26 cellular contexts compared by ENCODE assay signal in genomic region chr3:62798000-62798399, GRCh38.
A peak's percentile ranks its signal among the peaks of the same experiment; 100 is the strongest.
DNase-seq lines count a peak whose midpoint lies in the region; ATAC-seq, FAIRE-seq and TF ChIP-seq lines count a peak whose summit lies in the region.
"Had no signal": no experiment of that assay in that cellular context is flagged by ENCODE, and none has a peak within 500 bp of the region (broad histone marks: within the 10 kb centered on the region; RNA-seq: fewer than 3 reads in every experiment).

No MANE protein-coding gene starts in this region.

- H3K27me3 ChIP-seq in GM23338 (ENCODE audit: insufficient read depth) (no peaks in the 10 kb centered on the region), H1 (replicated peaks in 1 of 4; ENCODE audit: control insufficient read depth in 3 of 4, extremely low read depth in 1 of 4, insufficient read depth in 3 of 4, low read length in 3 of 4) (no peaks in the 10 kb centered on the region), small intestine (ENCODE audit: control insufficient read depth in 2 of 2, insufficient read depth in 2 of 2, low read length in 2 of 2) (no peaks in the 10 kb centered on the region), stomach (no peaks in the 10 kb centered on the region)
- H3K27me3 ChIP-seq: SJCRH30 had no signal

- peak overlapping the region; percentile 35; the same call in 1 of the 2 replicates for H2BK12ac ChIP-seq in H1 (ENCODE audit: low read depth, low read length)

- no peaks in the 10 kb centered on the region for H3K79me1 ChIP-seq in H1 (ENCODE audit: low read depth, low read length)

- WGBS in H1 (ENCODE audit: extremely low coverage in 1 of 2, insufficient coverage in 1 of 2, insufficient read length in 1 of 2, insufficient replicate concordance in 2 of 2, low coverage in 1 of 2, low lambda C conversion rate in 2 of 2, missing lambda C conversion rate in 1 of 2), 2 experiments, result 93% methylated on average over 3 of the region's 3 CpGs; no CpG with 5 or more reads in 1 of the 2 experiments
- 6 to 20% (median 16%) methylated on average over 3 of the region's 3 CpGs for WGBS in small intestine, 3 donors
- WGBS in stomach, 5 donors, result 6 to 16% (median 8%) methylated on average over 3 of the region's 3 CpGs

- H3K4me1 Mint-ChIP-seq in GM23338, result peaks cover 30% of the 10 kb centered on the region
- H3K4me1 Mint-ChIP-seq: B cell had no signal

- intact Hi-C loops in stomach (cut with DNase I; ENCODE audit: low total_unique reads), result no loop called here

- no peak overlapping the region for H3K18ac ChIP-seq in H1 (ENCODE audit: extremely low read depth, low read length)

- TF ChIP-seq POLR2A in H1 (IDR thresholded peaks at IDR 0.05; ENCODE audit: control extremely low read depth in 1 of 2, low read depth in 2 of 2, low read length in 2 of 2) (no peak), stomach (IDR thresholded peaks at IDR 0.05) (no peak)

- TF ChIP-seq RAD21 in H1 (IDR thresholded peaks at IDR 0.05 in 1 of 2, conservative IDR thresholded peaks at IDR 0.05 in 1 of 2; ENCODE audit: low read depth in 2 of 2, low read length in 2 of 2), result no peak

- TF ChIP-seq EP300 in H1 (IDR thresholded peaks at IDR 0.05; ENCODE audit: borderline replicate concordance in 1 of 2, low read depth in 2 of 2, low read length in 2 of 2), result no peak
- no peak for TF ChIP-seq EP300 in stomach (IDR thresholded peaks at IDR 0.05)

- no peaks in the 10 kb centered on the region for H3K23me2 ChIP-seq in H1 (ENCODE audit: low read depth, low read length)

- no peak overlapping the region for H4K5ac ChIP-seq in H1 (ENCODE audit: insufficient read length, low read depth, low read length)

- POLR2A ChIA-PET in H1 (lab: Charles Lee; ENCODE audit: partially characterized antibody), result no interaction called here

- H3K9me3 ChIP-seq in H1 (ENCODE audit: insufficient read depth in 2 of 2, low read depth in 1 of 2, low read length in 1 of 2) (no peaks in the 10 kb centered on the region), small intestine (ENCODE audit: control insufficient read depth, low read depth) (no peaks in the 10 kb centered on the region), stomach (no peaks in the 10 kb centered on the region)
- H3K9me3 ChIP-seq: Caco-2, SJCRH30 had no signal

- no peak overlapping the region for H2BK15ac ChIP-seq in H1 (ENCODE audit: low read length)

- no peak overlapping the region for H3K4me2 ChIP-seq in GM23338
- no peak overlapping the region for H3K4me2 ChIP-seq in H1 (ENCODE audit: insufficient read depth in 1 of 2, low read depth in 2 of 2, low read length in 2 of 2)
- H3K4me2 ChIP-seq: PC-9 had no signal

- H3K23ac ChIP-seq in H1 (ENCODE audit: insufficient read length), result no peak overlapping the region

- no peaks in the 10 kb centered on the region for H3K79me2 ChIP-seq in GM23338 (replicated peaks; ENCODE audit: insufficient read depth)
- no peaks in the 10 kb centered on the region for H3K79me2 ChIP-seq in H1 (ENCODE audit: control insufficient read depth in 1 of 2, insufficient read depth in 2 of 2, low read length in 2 of 2)

- H2BK20ac ChIP-seq in H1 (ENCODE audit: low read length), result no peak overlapping the region; the same call in 1 of the 2 replicates

- no peak overlapping the region for H3K4me3 Mint-ChIP-seq in GM23338
- H3K4me3 Mint-ChIP-seq: B cell; CD8-positive, alpha-beta T cell had no signal

- H2AFZ ChIP-seq in GM23338 (no peak overlapping the region), H1 (ENCODE audit: low read length) (no peak overlapping the region)
- H2AFZ ChIP-seq: PC-9 had no signal

- H3K14ac ChIP-seq in H1 (ENCODE audit: insufficient read length), result no peak overlapping the region

- H3F3A ChIP-seq in GM23338 (replicated peaks; ENCODE audit: low read depth), result no peaks in the 10 kb centered on the region

- no peak for FAIRE-seq in H1 (lab: Jason Lieb, UNC)
- FAIRE-seq in small intestine (lab: Jason Lieb, UNC), result no peak
- FAIRE-seq: GM18507, HepG2 had no signal

- TF ChIP-seq CTCF in GM23338 (conservative IDR thresholded peaks at IDR 0.05; ENCODE audit: low read depth in 2 of 2), result no peak
- TF ChIP-seq CTCF in H1 (IDR thresholded peaks at IDR 0.05; ENCODE audit: control extremely low read depth in 1 of 3, insufficient read depth in 1 of 3, low read depth in 1 of 3, low read length in 3 of 3), result no peak
- no peak for TF ChIP-seq CTCF in stomach (IDR thresholded peaks at IDR 0.05)

- H3K36me3 Mint-ChIP-seq in GM23338 (ENCODE audit: low read depth), result no peaks in the 10 kb centered on the region
- H3K36me3 Mint-ChIP-seq: CD8-positive, alpha-beta T cell had no signal

- H3K4me1 ChIP-seq in GM23338 (ENCODE audit: insufficient read depth) (peaks cover 29% of the 10 kb centered on the region; the same call in 1 of the 2 replicates), H1 (replicated peaks in 1 of 4; ENCODE audit: control insufficient read depth in 3 of 4, insufficient read depth in 4 of 4, low read length in 3 of 4) (peaks cover 2 to 7% (median 4%) of the 10 kb centered on the region in 4 experiments; a peak in 4 of 7 replicates), small intestine (ENCODE audit: control insufficient read depth in 2 of 2, insufficient read depth in 1 of 2, low read depth in 1 of 2, low read length in 1 of 2) (no peaks in the 10 kb centered on the region), stomach (no peaks in the 10 kb centered on the region)
- H3K4me1 ChIP-seq: Caco-2, SJCRH30 had no signal

- no peak for DNase-seq in GM23338 (ENCODE audit: low spot score)
- DNase-seq in NCI-H82 (lab: John Stamatoyannopoulos, UW), result peak; percentile 96
- no peak for DNase-seq in H1 (ENCODE audit: low read depth in 1 of 2, low spot score in 2 of 2)
- DNase-seq in small intestine, result peak; percentile 43
- DNase-seq in stomach, result no peak
- DNase-seq: Caco-2; CD8-positive, alpha-beta T cell; DMS153; DND-41; H7; Karpas-422; NCI-H1092 treated with DMSO at 0.1 percent for 48 hours; NCI-H1436 treated with DMSO at 0.1 percent for 48 hours; NCI-H2029; NCI-H446 treated with DMSO at 0.1 percent for 48 hours; NCI-H526; PC-9; SJCRH30 had no signal

- H2BK5ac ChIP-seq in H1 (ENCODE audit: low read depth, low read length), result no peak overlapping the region

- no peak overlapping the region; the same call in 1 of the 2 replicates for H2AK5ac ChIP-seq in H1 (ENCODE audit: low read depth, low read length)

- H4K8ac ChIP-seq in H1 (ENCODE audit: extremely low read depth, insufficient read depth, low read length), result no peak overlapping the region

- H3K36me3 ChIP-seq in GM23338 (ENCODE audit: insufficient read depth), result no peaks in the 10 kb centered on the region
- H3K36me3 ChIP-seq in H1 (ENCODE audit: control insufficient read depth in 2 of 4, insufficient read depth in 4 of 4, low read length in 3 of 4), result no peaks in the 10 kb centered on the region
- H3K36me3 ChIP-seq in small intestine (ENCODE audit: control insufficient read depth in 2 of 2, insufficient read depth in 2 of 2, low read length in 2 of 2), result no peaks in the 10 kb centered on the region
- no peaks in the 10 kb centered on the region for H3K36me3 ChIP-seq in stomach
- H3K36me3 ChIP-seq: SJCRH30 had no signal

- H4K20me1 ChIP-seq in GM23338 (replicated peaks; ENCODE audit: insufficient read depth) (no peaks in the 10 kb centered on the region), H1 (replicated peaks in 1 of 2; ENCODE audit: control insufficient read depth in 1 of 2, insufficient read depth in 2 of 2, low read length in 2 of 2) (no peaks in the 10 kb centered on the region)

- peaks cover 13% of the 10 kb centered on the region for H3K9me2 ChIP-seq in GM23338 (ENCODE audit: insufficient read depth)

- no peaks in the 10 kb centered on the region for H3K9me3 Mint-ChIP-seq in GM23338
- H3K9me3 Mint-ChIP-seq: CD8-positive, alpha-beta T cell had no signal

- no peak overlapping the region for H2BK120ac ChIP-seq in H1 (replicated peaks; ENCODE audit: low read depth, low read length)

- peaks cover 4% of the 10 kb centered on the region for H3K27me3 Mint-ChIP-seq in GM23338 (ENCODE audit: insufficient read depth, low read depth, poor library complexity)
- H3K27me3 Mint-ChIP-seq: B cell had no signal

- peak overlapping the region; percentile 32; the same call in 1 of the 2 replicates for H3K27ac Mint-ChIP-seq in GM23338
- H3K27ac Mint-ChIP-seq: B cell; CD8-positive, alpha-beta T cell had no signal

- H3K4me3 ChIP-seq in GM23338 (no peak overlapping the region), H1 (ENCODE audit: extremely low read depth in 1 of 4, insufficient read depth in 2 of 4, low read depth in 3 of 4, low read length in 4 of 4) (no peak overlapping the region), small intestine (ENCODE audit: low read depth in 1 of 2, low read length in 2 of 2) (no peak overlapping the region), stomach (no peak overlapping the region)
- H3K4me3 ChIP-seq: PC-9, SJCRH30 had no signal

- H4K91ac ChIP-seq in H1 (replicated peaks; ENCODE audit: insufficient read length, low read length), result no peak overlapping the region

- CTCF ChIA-PET in H1 (lab: Charles Lee; ENCODE audit: partially characterized antibody), result interaction anchor here (0.7 to 16.8 kb wide), 4 partner anchors 15 to 133 kb away, joined by 3 to 216 read pairs (median 3); no protein-coding TSS in a partner anchor

- H3K56ac ChIP-seq in H1 (replicated peaks; ENCODE audit: insufficient read length, low read depth, low read length), result no peak overlapping the region

- H3K9ac ChIP-seq in H1 (replicated peaks in 1 of 4; ENCODE audit: extremely low read depth in 1 of 4, low read depth in 3 of 4, low read length in 3 of 4), result no peak overlapping the region

- no peak overlapping the region for H3K4ac ChIP-seq in H1 (replicated peaks; ENCODE audit: insufficient read length, low read depth, low read length)

- H3K27ac ChIP-seq in GM23338 (ENCODE audit: low read depth), result no peak overlapping the region
- H3K27ac ChIP-seq in H1 (ENCODE audit: low read depth, low read length), result no peak overlapping the region
- no peak overlapping the region for H3K27ac ChIP-seq in small intestine (ENCODE audit: low read depth in 1 of 2, low read length in 1 of 2)
- no peak overlapping the region for H3K27ac ChIP-seq in stomach
- H3K27ac ChIP-seq: C4-2B, PC-9, SJCRH30 had no signal

- no peak for ATAC-seq in GM23338
- no peak for ATAC-seq in HG03196 (IDR thresholded peaks at IDR 0.05; ENCODE audit: unreplicated experiment)
- ATAC-seq in HG02623 (IDR thresholded peaks at IDR 0.05; ENCODE audit: unreplicated experiment), result no peak
- ATAC-seq: CD8-positive, alpha-beta T cell; HepG2; Right ventricle myocardium inferior; SK-N-SH treated with all-trans-retinoic acid at 6 μM for 48 hours had no signal

TF ChIP-seq in GM23338, 12 proteins besides CTCF, POLR2A, EP300 and RAD21 (continues in another document):
- no peak for TF ChIP-seq ZNF114 (CRISPR knock-in tag; IDR thresholded peaks at IDR 0.05)

TF ChIP-seq in H1, 55 proteins besides CTCF, POLR2A, EP300 and RAD21 (continues in another document):
- no peak for TF ChIP-seq NANOG (IDR thresholded peaks at IDR 0.05; ENCODE audit: insufficient read depth, low read depth, low read length, poor library complexity, severe bottlenecking)
- TF ChIP-seq NRF1 (IDR thresholded peaks at IDR 0.05; ENCODE audit: low read depth, low read length), result no peak
- no peak for TF ChIP-seq SRF (IDR thresholded peaks at IDR 0.05; ENCODE audit: low read depth, low read length)
- TF ChIP-seq GABPA (IDR thresholded peaks at IDR 0.05; ENCODE audit: borderline replicate concordance, insufficient read depth, low read length), result no peak
- TF ChIP-seq MAFK (IDR thresholded peaks at IDR 0.05; ENCODE audit: low read depth, low read length), result no peak
- no peak for TF ChIP-seq SP2 (IDR thresholded peaks at IDR 0.05; ENCODE audit: low read length)

Comparison
In these comparisons a context has a peak if more than half of its experiments do, and no peak if none do; other contexts are left out.
1. DNase-seq: peak in NCI-H82 (single experiment) and small intestine (single experiment); none in GM23338 (single experiment), H1 (0 of 2) and stomach (single experiment).